ENCODE assay signal across 22 cellular contexts in genomic region chr7:71144963-71145362, GRCh38. TPM values are rescaled to one million over a fixed set of nuclear protein-coding genes. Genes with fewer than 3 reads are reported as not detected.
"Had no signal": no experiment of that assay in that cellular context is flagged by ENCODE, and none has a peak within 500 bp of the region (broad histone marks: within the 10 kb centered on the region; RNA-seq: fewer than 3 reads in every experiment).

No MANE protein-coding gene starts in this region.

- ATAC-seq: foreskin keratinocyte; naive thymus-derived CD4-positive, alpha-beta T cell; psoas muscle; sciatic nerve; stimulated activated naive B cell treated with anti-CD40 and anti-IgM and Interleukin-4, amounts not matched to agents 10 μg/mL and 1 μg/mL and 100 μg/mL, for 72 hours; stimulated activated naive CD8-positive, alpha-beta T cell treated with anti-CD3 and anti-CD28 coated beads, Interleukin-15, amount 100 ng/mL, for 72 hours had no signal

- H3K36me3 ChIP-seq: colonic mucosa had no signal

- H3K9ac ChIP-seq: parathyroid adenoma had no signal

- H3K79me2 ChIP-seq: parathyroid adenoma had no signal

- H3K27ac ChIP-seq: colonic mucosa, foreskin keratinocyte, parathyroid adenoma, psoas muscle, skin epidermis, testis had no signal

- DNase-seq: colonic mucosa; dermis blood vessel endothelial cell; erythroblast; foreskin keratinocyte; kidney glomerular epithelial cell; mesendoderm; naive thymus-derived CD4-positive, alpha-beta T cell; nephron progenitor cell; psoas muscle; retina; stimulated activated CD4-positive, alpha-beta T cell treated with anti-CD3 and anti-CD28 coated beads, Interleukin-2, amount 100 ng/mL, for 24 hours; stimulated activated CD4-positive, alpha-beta T cell treated with anti-CD3 and anti-CD28 coated beads, Interleukin-4, amount 100 ng/mL, for 4 hours; stimulated activated naive B cell treated with anti-CD40 and anti-IgM and Interleukin-4, amounts not matched to agents 10 μg/mL and 1 μg/mL and 100 μg/mL, for 72 hours; stimulated activated naive CD8-positive, alpha-beta T cell treated with anti-CD3 and anti-CD28 coated beads, Interleukin-15, amount 100 ng/mL, for 72 hours; testis had no signal

- H3K4me1 ChIP-seq: colonic mucosa, foreskin keratinocyte, parathyroid adenoma, psoas muscle had no signal

- H3K9me3 ChIP-seq: colonic mucosa, psoas muscle, testis had no signal

- H3K27me3 ChIP-seq: colonic mucosa, foreskin keratinocyte, testis, tibial nerve had no signal

- H2AFZ ChIP-seq: parathyroid adenoma had no signal

- H3K4me3 ChIP-seq: colonic mucosa, psoas muscle, skin epidermis, testis, tibial nerve had no signal

RNA-seq across cellular contexts. Expression of gene GALNT17, which starts 13.0 kb away (rescaled TPM):
- total RNA-seq: dermis blood vessel endothelial cell; endothelial cell of umbilical vein; foreskin keratinocyte; lung microvascular endothelial cell; mononuclear cell; naive thymus-derived CD4-positive, alpha-beta T cell had no signal
